Comparison of ENCODE assay signal across 8 cellular contexts in the genomic region with DNA sequence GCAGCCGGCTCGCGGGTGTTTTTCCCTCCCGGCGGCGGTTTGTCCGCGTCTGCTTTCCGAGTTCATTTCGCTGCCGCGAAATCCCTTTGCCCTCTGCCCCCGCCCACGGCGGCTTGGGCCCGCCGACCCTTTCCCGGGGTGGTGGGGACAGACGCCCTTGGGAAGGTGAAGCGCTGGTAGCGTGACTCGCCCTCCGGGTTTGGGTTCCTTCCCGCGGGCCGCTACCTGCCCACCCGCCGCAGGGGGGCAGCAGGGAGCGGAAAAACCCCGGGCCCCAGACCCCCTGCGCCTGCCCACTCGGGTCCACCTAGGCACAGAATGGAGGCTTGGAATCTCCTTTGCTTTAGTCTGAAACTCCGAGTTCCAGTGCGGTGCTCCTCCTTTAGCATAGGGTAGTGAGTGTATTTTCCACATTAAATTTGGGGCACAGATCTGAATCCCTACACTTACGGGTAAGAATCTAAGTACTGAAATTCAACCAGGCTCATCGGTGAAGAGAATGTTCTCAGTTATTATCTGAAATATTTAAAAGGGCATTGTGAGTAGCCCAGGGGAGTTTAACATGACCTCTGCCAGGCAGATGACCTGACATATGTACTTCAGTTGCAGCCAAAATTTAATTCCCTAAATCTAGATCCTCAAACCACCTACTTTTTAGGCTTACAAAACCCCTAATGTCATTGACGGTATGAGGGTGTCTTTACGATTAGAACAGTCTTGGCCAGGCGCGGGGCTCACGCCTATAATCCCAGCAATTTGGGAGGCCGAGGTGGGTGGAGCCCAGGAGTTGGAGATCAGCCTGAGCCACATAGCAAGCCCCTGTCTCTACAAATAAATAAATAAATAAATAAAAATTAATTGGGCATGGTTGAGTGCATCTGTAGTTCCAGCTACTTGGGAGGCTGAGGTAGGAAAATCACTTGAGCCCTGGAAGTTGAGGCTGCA. TPM values are rescaled to one million over a fixed set of nuclear protein-coding genes. Genes with fewer than 3 reads are reported as not detected.
DNase-seq lines count a peak whose midpoint lies in the region; ATAC-seq and TF ChIP-seq lines count a peak whose summit lies in the region.

No MANE protein-coding gene starts in this region.

- peak; percentile 29 for DNase-seq in DMS79 treated with DMSO at 0.1 percent for 48 hours (lab: John Stamatoyannopoulos, UW)
- peak; percentile 93 for DNase-seq in HuH-7.5 (ENCODE audit: low spot score)
- DNase-seq in SK-N-DZ (ENCODE audit: low spot score) = peak; percentile 79
- DNase-seq in activated naive CD4-positive, alpha-beta T cell treated with anti-CD3 and anti-CD28 coated beads, Interleukin-2, amount 50 U/mL, for 16 hours = peak; percentile 80
- DNase-seq in left ventricle myocardium inferior = peak; percentile 43
- DNase-seq in NCI-H1417 treated with DMSO at 0.1 percent for 48 hours (lab: John Stamatoyannopoulos, UW) = no peak

- peak overlapping the region; percentile 19 for H3K9ac ChIP-seq in rectal smooth muscle tissue (ENCODE audit: low read length)

- ATAC-seq in GM21528 (IDR thresholded peaks at IDR 0.05; ENCODE audit: low FRiP score, unreplicated experiment) = peak; percentile 51

- H3K4me3 ChIP-seq in left ventricle myocardium inferior = peak overlapping the region; percentile 99
- H3K4me3 ChIP-seq in rectal smooth muscle tissue (ENCODE audit: low read length) = peak overlapping the region; percentile 90

- peaks cover 26% of the 10 kb centered on the region for H3K4me1 ChIP-seq in left ventricle myocardium inferior
- peaks cover 10% of the 10 kb centered on the region for H3K4me1 ChIP-seq in rectal smooth muscle tissue (ENCODE audit: control insufficient read depth, insufficient read depth, low read length)

- H3K36me3 ChIP-seq in left ventricle myocardium inferior = peaks cover 43% of the 10 kb centered on the region
- peaks cover 6% of the 10 kb centered on the region for H3K36me3 ChIP-seq in rectal smooth muscle tissue (ENCODE audit: control insufficient read depth, insufficient read depth, low read length)

- no peaks in the 10 kb centered on the region for H3K9me3 ChIP-seq in left ventricle myocardium inferior (replicated peaks)

- peak; percentile 70 for TF ChIP-seq CTCF in left ventricle myocardium inferior (IDR thresholded peaks at IDR 0.05; ENCODE audit: borderline replicate concordance)

- H3K27ac ChIP-seq in left ventricle myocardium inferior (replicated peaks) (peak overlapping the region; percentile 97), rectal smooth muscle tissue (ENCODE audit: low read depth, low read length) (peak overlapping the region; percentile 93)

- intact Hi-C loops in left ventricle myocardium inferior (cut with micrococcal nuclease) = no loop called here

- H3K27me3 ChIP-seq in left ventricle myocardium inferior (ENCODE audit: low read depth) (no peaks in the 10 kb centered on the region), rectal smooth muscle tissue (ENCODE audit: control insufficient read depth, insufficient read depth, low read length) (no peaks in the 10 kb centered on the region)

RNA-seq across cellular contexts. Expression of a gene that starts 1.0 kb away (rescaled TPM):
- polyA plus RNA-seq in SK-N-DZ (2014; cell fraction: cytosol; rRNA removed) = 1,359 and 1,419 TPM in 2 replicates
- 799 and 1,017 TPM in 2 replicates for polyA plus RNA-seq in SK-N-DZ (2014; cell fraction: nucleus; rRNA removed)
- 220 TPM for total RNA-seq in left ventricle myocardium inferior

RNA-seq across cellular contexts. Expression of a gene that starts 13.9 kb away (rescaled TPM):
- polyA plus RNA-seq in SK-N-DZ (2014; cell fraction: cytosol; rRNA removed) = 1,252 and 1,346 TPM in 2 replicates
- polyA plus RNA-seq in SK-N-DZ (2014; cell fraction: nucleus; rRNA removed) = 456 and 674 TPM in 2 replicates
- 18.9 TPM for total RNA-seq in left ventricle myocardium inferior

RNA-seq across cellular contexts. Expression of a gene that starts 46.6 kb away (rescaled TPM):
- polyA plus RNA-seq in SK-N-DZ (2014; cell fraction: cytosol; rRNA removed) = 45.7 and 66.7 TPM in 2 replicates
- polyA plus RNA-seq in SK-N-DZ (2014; cell fraction: nucleus; rRNA removed) = 153 and 163 TPM in 2 replicates
- 43.8 TPM for total RNA-seq in left ventricle myocardium inferior
